7 cellular contexts compared by ENCODE assay signal in the genomic region with DNA sequence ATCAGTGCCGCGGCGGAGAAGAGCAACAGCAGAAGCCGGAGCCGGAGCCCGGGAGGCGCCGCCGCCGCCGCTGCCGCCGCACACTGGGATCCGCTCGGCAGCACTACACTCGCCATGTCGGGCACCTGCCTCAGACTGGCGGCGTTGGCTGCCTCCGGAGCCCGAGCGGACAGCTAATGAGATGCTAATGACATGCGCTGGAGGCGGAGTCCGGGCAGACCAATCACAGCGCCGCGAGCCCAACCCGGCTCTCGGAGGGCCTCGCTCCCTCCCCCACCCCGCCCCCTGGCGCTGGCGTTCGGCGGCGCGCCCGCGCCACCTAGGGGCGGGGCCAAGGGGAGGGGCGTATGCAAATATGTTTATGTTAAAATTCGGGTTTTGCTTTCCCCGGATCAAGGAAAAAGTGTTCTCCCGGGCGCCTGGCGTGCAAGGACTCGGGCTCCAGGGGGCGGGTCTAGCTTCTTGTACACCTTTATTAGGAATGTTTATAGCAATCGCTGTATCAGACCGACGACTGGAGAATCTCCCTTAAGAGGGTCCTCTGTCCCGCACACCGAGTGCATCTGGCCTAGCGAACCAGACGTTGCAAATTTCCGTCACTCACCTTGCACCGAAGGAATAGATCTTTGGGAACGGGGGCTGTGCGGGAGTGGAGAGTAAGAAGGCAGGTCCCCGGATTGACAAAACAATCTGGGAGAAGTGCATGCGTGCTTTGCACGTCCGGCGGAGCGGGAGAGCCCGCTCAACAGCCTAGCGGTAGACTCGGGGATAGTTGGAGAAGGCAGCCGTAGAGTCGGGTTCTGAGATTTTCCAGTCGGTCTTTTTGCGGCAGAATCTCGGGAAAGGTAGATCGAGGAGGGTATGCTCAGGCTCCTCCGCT. TPM values are rescaled to one million over a fixed set of nuclear protein-coding genes. Genes with fewer than 3 reads are reported as not detected.
A peak's percentile ranks its signal among the peaks of the same experiment; 100 is the strongest.
DNase-seq lines count a peak whose midpoint lies in the region; ATAC-seq and TF ChIP-seq lines count a peak whose summit lies in the region.

A gene (minus strand): TSS at position 137 of the 880 bp plus-strand sequence.

- H3K4me3 Mint-ChIP-seq in naive thymus-derived CD8-positive, alpha-beta T cell: peak within 1 kb of the TSS; percentile 64 to 86 (median 74)
- H3K4me3 Mint-ChIP-seq in stimulated activated effector memory CD8-positive, alpha-beta T cell treated with anti-CD3 and anti-CD28 coated beads, Interleukin-12 subunit alpha, Interleukin-12 subunit beta, amount 100 ng/mL, for 72 hours: no peak within 1 kb of the TSS

- peak; percentile 81 for ATAC-seq in GM19025 (IDR thresholded peaks at IDR 0.05; ENCODE audit: low read depth, unreplicated experiment)
- peak; percentile 66 to 77 for ATAC-seq in naive thymus-derived CD8-positive, alpha-beta T cell
- peak; percentile 93 for ATAC-seq in stimulated activated effector memory CD8-positive, alpha-beta T cell treated with anti-CD3 and anti-CD28 coated beads, Interleukin-12 subunit alpha, Interleukin-12 subunit beta, amount 100 ng/mL, for 72 hours

- peak; percentile 79 for DNase-seq in activated effector memory CD4-positive, alpha-beta T cell treated with Interleukin-2 at 50 U/mL for 16 hours
- peak; percentile 47 for DNase-seq in fibroblast of the conjunctiva (ENCODE audit: low read depth)
- peak in 9 of 10 donors; percentile 22 to 53 (median 40) for DNase-seq in naive thymus-derived CD8-positive, alpha-beta T cell
- peak; percentile 51 to 79 for DNase-seq in stimulated activated effector memory CD8-positive, alpha-beta T cell treated with anti-CD3 and anti-CD28 coated beads, Interleukin-12 subunit alpha, Interleukin-12 subunit beta, amount 100 ng/mL, for 72 hours (ENCODE audit: low spot score in 2 of 2)

- peaks cover 0 to 12% (median 6%) of the 10 kb centered on the region in 9 donors for H3K9me3 Mint-ChIP-seq in naive thymus-derived CD8-positive, alpha-beta T cell
- no peaks in the 10 kb centered on the region for H3K9me3 Mint-ChIP-seq in stimulated activated effector memory CD8-positive, alpha-beta T cell treated with anti-CD3 and anti-CD28 coated beads, Interleukin-12 subunit alpha, Interleukin-12 subunit beta, amount 100 ng/mL, for 72 hours

- peak within 1 kb of the TSS; percentile 62 for H3K9ac ChIP-seq in HUES48 (ENCODE audit: low read depth, low read length)

- H3K9me3 ChIP-seq in HUES48 (ENCODE audit: control insufficient read depth, insufficient read depth, low read length): no peaks in the 10 kb centered on the region

- H3K27ac ChIP-seq in HUES48 (ENCODE audit: low read depth, low read length): peak within 1 kb of the TSS; percentile 91

- H3K27me3 ChIP-seq in HUES48 (ENCODE audit: control insufficient read depth, insufficient read depth, low read length): peaks cover 61% of the 10 kb centered on the region

- peaks cover 4 to 16% (median 12%) of the 10 kb centered on the region in 4 donors for H3K4me1 Mint-ChIP-seq in naive thymus-derived CD8-positive, alpha-beta T cell
- peaks cover 11% of the 10 kb centered on the region for H3K4me1 Mint-ChIP-seq in stimulated activated effector memory CD8-positive, alpha-beta T cell treated with anti-CD3 and anti-CD28 coated beads, Interleukin-12 subunit alpha, Interleukin-12 subunit beta, amount 100 ng/mL, for 72 hours

- no peaks in the 10 kb centered on the region for H3K36me3 ChIP-seq in HUES48 (ENCODE audit: control insufficient read depth, insufficient read depth, low read length)

- peaks cover 23% of the 10 kb centered on the region for H3K4me1 ChIP-seq in HUES48 (ENCODE audit: control insufficient read depth, insufficient read depth, low read length)

- peaks cover 13 to 42% (median 38%) of the 10 kb centered on the region in 5 donors for H3K27me3 Mint-ChIP-seq in naive thymus-derived CD8-positive, alpha-beta T cell

- peak within 1 kb of the TSS in 3 of 10 donors; percentile 19 to 75 (median 65) for H3K27ac Mint-ChIP-seq in naive thymus-derived CD8-positive, alpha-beta T cell
- H3K27ac Mint-ChIP-seq in stimulated activated effector memory CD8-positive, alpha-beta T cell treated with anti-CD3 and anti-CD28 coated beads, Interleukin-12 subunit alpha, Interleukin-12 subunit beta, amount 100 ng/mL, for 72 hours: no peak within 1 kb of the TSS

- peak within 1 kb of the TSS; percentile 85 for H3K4me3 ChIP-seq in HUES48 (ENCODE audit: low read depth, low read length)

- H3K36me3 Mint-ChIP-seq in naive thymus-derived CD8-positive, alpha-beta T cell: peaks cover 0 to 10% (median 2%) of the 10 kb centered on the region in 3 donors
- no peaks in the 10 kb centered on the region for H3K36me3 Mint-ChIP-seq in stimulated activated effector memory CD8-positive, alpha-beta T cell treated with anti-CD3 and anti-CD28 coated beads, Interleukin-12 subunit alpha, Interleukin-12 subunit beta, amount 100 ng/mL, for 72 hours

- POLR2A ChIA-PET in naive thymus-derived CD8-positive, alpha-beta T cell (lab: Charles Lee): no interaction called here

TF ChIP-seq in PFSK-1, 5 proteins besides CTCF, POLR2A, EP300 and RAD21:
- TF ChIP-seq, protein P1, sequence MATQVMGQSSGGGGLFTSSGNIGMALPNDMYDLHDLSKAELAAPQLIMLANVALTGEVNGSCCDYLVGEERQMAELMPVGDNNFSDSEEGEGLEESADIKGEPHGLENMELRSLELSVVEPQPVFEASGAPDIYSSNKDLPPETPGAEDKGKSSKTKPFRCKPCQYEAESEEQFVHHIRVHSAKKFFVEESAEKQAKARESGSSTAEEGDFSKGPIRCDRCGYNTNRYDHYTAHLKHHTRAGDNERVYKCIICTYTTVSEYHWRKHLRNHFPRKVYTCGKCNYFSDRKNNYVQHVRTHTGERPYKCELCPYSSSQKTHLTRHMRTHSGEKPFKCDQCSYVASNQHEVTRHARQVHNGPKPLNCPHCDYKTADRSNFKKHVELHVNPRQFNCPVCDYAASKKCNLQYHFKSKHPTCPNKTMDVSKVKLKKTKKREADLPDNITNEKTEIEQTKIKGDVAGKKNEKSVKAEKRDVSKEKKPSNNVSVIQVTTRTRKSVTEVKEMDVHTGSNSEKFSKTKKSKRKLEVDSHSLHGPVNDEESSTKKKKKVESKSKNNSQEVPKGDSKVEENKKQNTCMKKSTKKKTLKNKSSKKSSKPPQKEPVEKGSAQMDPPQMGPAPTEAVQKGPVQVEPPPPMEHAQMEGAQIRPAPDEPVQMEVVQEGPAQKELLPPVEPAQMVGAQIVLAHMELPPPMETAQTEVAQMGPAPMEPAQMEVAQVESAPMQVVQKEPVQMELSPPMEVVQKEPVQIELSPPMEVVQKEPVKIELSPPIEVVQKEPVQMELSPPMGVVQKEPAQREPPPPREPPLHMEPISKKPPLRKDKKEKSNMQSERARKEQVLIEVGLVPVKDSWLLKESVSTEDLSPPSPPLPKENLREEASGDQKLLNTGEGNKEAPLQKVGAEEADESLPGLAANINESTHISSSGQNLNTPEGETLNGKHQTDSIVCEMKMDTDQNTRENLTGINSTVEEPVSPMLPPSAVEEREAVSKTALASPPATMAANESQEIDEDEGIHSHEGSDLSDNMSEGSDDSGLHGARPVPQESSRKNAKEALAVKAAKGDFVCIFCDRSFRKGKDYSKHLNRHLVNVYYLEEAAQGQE (IDR thresholded peaks at IDR 0.05; ENCODE audit: insufficient read depth in 1 of 2, low read depth in 2 of 2, low read length in 2 of 2): peak in 1 of 2 experiments; percentile 51; a peak in 1 of 4 replicates
- TF ChIP-seq SIN3A (IDR thresholded peaks at IDR 0.05; ENCODE audit: borderline replicate concordance, insufficient read depth, low read length): peak; percentile 65; the same call in 1 of the 2 replicates
- peak; percentile 64 for TF ChIP-seq FOXP2 (optimal IDR thresholded peaks at IDR 0.05; ENCODE audit: borderline replicate concordance, extremely low read depth, extremely low read length, insufficient read depth)
- TF ChIP-seq TAF1 (IDR thresholded peaks at IDR 0.05; ENCODE audit: borderline replicate concordance, insufficient read depth, low read length): peak; percentile 99
- TF ChIP-seq POLR2AphosphoS5 (IDR thresholded peaks at IDR 0.05; ENCODE audit: low read depth, low read length): peak; percentile 93

RNA-seq across cellular contexts. Expression of the gene that starts here (rescaled TPM):
- polyA plus RNA-seq in PFSK-1 (2012; ENCODE audit: insufficient read length, low read depth): 21.4 TPM
- total RNA-seq in naive thymus-derived CD8-positive, alpha-beta T cell: not detected
- polyA plus RNA-seq in naive thymus-derived CD8-positive, alpha-beta T cell: 1 to 10 TPM in 1 of 3 donors, not detected in 2; 3.5 TPM

Comparison
In these comparisons a context has a peak if more than half of its experiments do, and no peak if none do; other contexts are left out.
1. Peak in every context shown above with its lines: DNase-seq, ATAC-seq, H3K4me3 ChIP-seq and H3K27ac ChIP-seq.